17 cellular contexts compared by ENCODE assay signal in genomic region chr11:85772700-85773099, GRCh38. TPM values are rescaled to one million over a fixed set of nuclear protein-coding genes. Genes with fewer than 3 reads are reported as not detected.
DNase-seq lines count a peak whose midpoint lies in the region; TF ChIP-seq lines count a peak whose summit lies in the region.
"Had no signal": no experiment of that assay in that cellular context is flagged by ENCODE, and none has a peak within 500 bp of the region (broad histone marks: within the 10 kb centered on the region; RNA-seq: fewer than 3 reads in every experiment).

No MANE protein-coding gene starts in this region.

- H2AFZ ChIP-seq in GM23248, result 0 out of 2 replicates have a peak overlapping the region, but pooled peaks have one; percentile 3
- H2AFZ ChIP-seq in mesenchymal stem cell (ENCODE audit: low read depth, low read length), result no peak overlapping the region

- no peak overlapping the region for H3K4me3 ChIP-seq in GM23248
- H3K4me3 ChIP-seq in mesenchymal stem cell (ENCODE audit: insufficient read depth in 1 of 2, low read depth in 1 of 2, low read length in 2 of 2), result no peak overlapping the region
- H3K4me3 ChIP-seq in testis, result no peak overlapping the region
- H3K4me3 ChIP-seq: HAP-1 had no signal

- H3K23ac ChIP-seq in mesenchymal stem cell (ENCODE audit: low read length in 2 of 2), result no peak overlapping the region

- H3K4ac ChIP-seq in mesenchymal stem cell (ENCODE audit: low read depth in 1 of 2, low read length in 2 of 2), result no peak overlapping the region

- no peaks in the 10 kb centered on the region for H3K9me2 ChIP-seq in GM23248 (ENCODE audit: insufficient read depth)

- H3K9me3 ChIP-seq in GM23248 (ENCODE audit: low read depth) (no peaks in the 10 kb centered on the region), mesenchymal stem cell (ENCODE audit: control insufficient read depth, low read length) (peaks cover 4% of the 10 kb centered on the region), testis (no peaks in the 10 kb centered on the region)
- H3K9me3 ChIP-seq: HAP-1 had no signal

- peak overlapping the region; percentile 92 for H2AK5ac ChIP-seq in mesenchymal stem cell (ENCODE audit: low read length, severe bottlenecking)

- no peaks in the 10 kb centered on the region for H3F3A ChIP-seq in GM23248 (ENCODE audit: insufficient read depth)

- no peaks in the 10 kb centered on the region for H4K20me1 ChIP-seq in GM23248 (ENCODE audit: insufficient read depth)

- in situ Hi-C loops in GM23248 (cut with MboI), result no loop called here

- no peaks in the 10 kb centered on the region for H3K27me3 Mint-ChIP-seq in chondrocyte (ENCODE audit: low read depth)
- no peaks in the 10 kb centered on the region for H3K27me3 Mint-ChIP-seq in activated CD4-positive, alpha-beta T cell treated with anti-CD3 and anti-CD28 coated beads, Interleukin-2, amount 10 ng/mL, durations not matched to agents 24 days and 14 days
- H3K27me3 Mint-ChIP-seq: activated CD4-positive, alpha-beta memory T cell treated with anti-CD3 and anti-CD28 coated beads for 36 hours had no signal

- peaks cover 8% of the 10 kb centered on the region for H3K36me3 Mint-ChIP-seq in chondrocyte (ENCODE audit: low read depth)
- peaks cover 45% of the 10 kb centered on the region for H3K36me3 Mint-ChIP-seq in activated CD4-positive, alpha-beta T cell treated with anti-CD3 and anti-CD28 coated beads, Interleukin-2, amount 10 ng/mL, durations not matched to agents 24 days and 14 days (ENCODE audit: low read depth)
- H3K36me3 Mint-ChIP-seq: natural killer cell had no signal

- no peak overlapping the region for H2BK120ac ChIP-seq in mesenchymal stem cell (ENCODE audit: low read depth, low read length)

- H3K4me2 ChIP-seq in GM23248 (ENCODE audit: unreplicated experiment) (no peak overlapping the region), mesenchymal stem cell (ENCODE audit: low read length, poor library complexity, severe bottlenecking) (no peak overlapping the region)

- H3K79me1 ChIP-seq in mesenchymal stem cell (replicated peaks; ENCODE audit: low read length, poor library complexity, severe bottlenecking), result no peaks in the 10 kb centered on the region

- H2BK5ac ChIP-seq in mesenchymal stem cell (ENCODE audit: low read depth, low read length, poor library complexity, severe bottlenecking), result peak overlapping the region; percentile 79

- no peak for TF ChIP-seq POLR2A in testis (IDR thresholded peaks at IDR 0.05)

- DNase-seq in GM23248 (no peak), chondrocyte (ENCODE audit: low spot score) (no peak), mesenchymal stem cell (peak; percentile 37), testis (no peak), OCI-M1 (lab: John Stamatoyannopoulos, UW) (no peak), NCI-H446 treated with DMSO at 0.1 percent for 48 hours (lab: John Stamatoyannopoulos, UW) (no peak)
- no peak for DNase-seq in activated CD4-positive, alpha-beta T cell treated with anti-CD3 and anti-CD28 coated beads, Interleukin-2, amount 10 ng/mL, durations not matched to agents 24 days and 14 days
- DNase-seq: activated CD4-positive, alpha-beta memory T cell treated with anti-CD3 and anti-CD28 coated beads for 36 hours; activated T-cell treated with anti-CD3 and anti-CD28 coated beads, Interleukin-2, amount 50 U/mL, for 72 hours; cortex of kidney; hypothalamus; natural killer cell; NCI-H1930; NCI-H524 treated with DMSO at 0.1 percent for 48 hours; PC-3; stimulated activated CD4-positive, alpha-beta T cell treated with anti-CD3 and anti-CD28 coated beads, Interleukin-1b, Interleukin-23, amount 100 ng/mL, for 48 hours had no signal

- no peaks in the 10 kb centered on the region for H3K79me2 ChIP-seq in GM23248 (ENCODE audit: insufficient read depth)

- H3K4me1 ChIP-seq in GM23248 (ENCODE audit: insufficient read depth) (no peaks in the 10 kb centered on the region), mesenchymal stem cell (ENCODE audit: control insufficient read depth, insufficient read depth, low read depth, low read length) (peaks cover 5% of the 10 kb centered on the region), testis (peaks cover 9% of the 10 kb centered on the region)

- H3K27ac ChIP-seq in GM23248 (no peak overlapping the region), mesenchymal stem cell (ENCODE audit: low read length, poor library complexity, severe bottlenecking) (peak overlapping the region; percentile 61), testis (peak overlapping the region; percentile 5 to 78)

- H3K14ac ChIP-seq in mesenchymal stem cell (ENCODE audit: low read length in 2 of 2), result no peak overlapping the region

- H3K4me1 Mint-ChIP-seq in chondrocyte (ENCODE audit: low read depth), result peaks cover 35% of the 10 kb centered on the region
- H3K4me1 Mint-ChIP-seq in activated CD4-positive, alpha-beta T cell treated with anti-CD3 and anti-CD28 coated beads, Interleukin-2, amount 10 ng/mL, durations not matched to agents 24 days and 14 days, result peaks cover 43% of the 10 kb centered on the region

- no peak overlapping the region for H3K4me3 Mint-ChIP-seq in chondrocyte (ENCODE audit: unreplicated experiment)
- H3K4me3 Mint-ChIP-seq in activated CD4-positive, alpha-beta T cell treated with anti-CD3 and anti-CD28 coated beads, Interleukin-2, amount 10 ng/mL, durations not matched to agents 24 days and 14 days, result no peak overlapping the region
- H3K4me3 Mint-ChIP-seq: activated CD4-positive, alpha-beta memory T cell treated with anti-CD3 and anti-CD28 coated beads for 36 hours; activated T-cell treated with anti-CD3 and anti-CD28 coated beads, Interleukin-2, amount 50 U/mL, for 72 hours; natural killer cell had no signal

- H2BK12ac ChIP-seq in mesenchymal stem cell (ENCODE audit: low read length in 2 of 2), result no peak overlapping the region

- peaks cover 21% of the 10 kb centered on the region for H3K9me3 Mint-ChIP-seq in chondrocyte (ENCODE audit: low read depth)
- H3K9me3 Mint-ChIP-seq in activated CD4-positive, alpha-beta T cell treated with anti-CD3 and anti-CD28 coated beads, Interleukin-2, amount 10 ng/mL, durations not matched to agents 24 days and 14 days, result peaks cover 11% of the 10 kb centered on the region
- H3K9me3 Mint-ChIP-seq: natural killer cell had no signal

- no peak for TF ChIP-seq CTCF in chondrocyte (IDR thresholded peaks at IDR 0.05)
- no peak for TF ChIP-seq CTCF in testis (IDR thresholded peaks at IDR 0.05)

- H3K9ac ChIP-seq in GM23248 (no peak overlapping the region), mesenchymal stem cell (ENCODE audit: low read length) (no peak overlapping the region)

- intact Hi-C loops in testis (cut with DNase I; ENCODE audit: low total_unique reads), result no loop called here
- intact Hi-C loops in activated CD4-positive, alpha-beta T cell treated with anti-CD3 and anti-CD28 coated beads, Interleukin-2, amount 10 ng/mL, durations not matched to agents 24 days and 14 days (cut with micrococcal nuclease), result no loop called here

- no peak overlapping the region for H3K18ac ChIP-seq in mesenchymal stem cell (ENCODE audit: low read depth in 1 of 2, low read length in 2 of 2)

- no peak overlapping the region for H2BK15ac ChIP-seq in mesenchymal stem cell (ENCODE audit: low read depth, poor library complexity, severe bottlenecking)

- no peak overlapping the region for H4K91ac ChIP-seq in mesenchymal stem cell (ENCODE audit: low read length)

- H3K27me3 ChIP-seq in GM23248 (replicated peaks; ENCODE audit: insufficient read depth) (no peaks in the 10 kb centered on the region), mesenchymal stem cell (ENCODE audit: control insufficient read depth in 1 of 2, insufficient read depth in 1 of 2, low read length in 2 of 2) (no peaks in the 10 kb centered on the region), testis (no peaks in the 10 kb centered on the region)

- no peak overlapping the region for H4K8ac ChIP-seq in mesenchymal stem cell (ENCODE audit: low read length)

- H3K36me3 ChIP-seq in GM23248 (ENCODE audit: low read depth) (no peaks in the 10 kb centered on the region), mesenchymal stem cell (ENCODE audit: control insufficient read depth in 1 of 2, insufficient read depth in 2 of 2, low read depth in 1 of 2, low read length in 2 of 2) (peaks cover 0 to 3% of the 10 kb centered on the region in 2 experiments), testis (ENCODE audit: low read depth, missing control alignments) (no peaks in the 10 kb centered on the region)
- H3K36me3 ChIP-seq: HAP-1 had no signal

- peak overlapping the region; percentile 83 for H3K27ac Mint-ChIP-seq in chondrocyte (ENCODE audit: unreplicated experiment)
- H3K27ac Mint-ChIP-seq in activated CD4-positive, alpha-beta T cell treated with anti-CD3 and anti-CD28 coated beads, Interleukin-2, amount 10 ng/mL, durations not matched to agents 24 days and 14 days, result no peak overlapping the region
- H3K27ac Mint-ChIP-seq: activated CD4-positive, alpha-beta memory T cell treated with anti-CD3 and anti-CD28 coated beads for 36 hours; activated T-cell treated with anti-CD3 and anti-CD28 coated beads, Interleukin-2, amount 50 U/mL, for 72 hours had no signal

RNA-seq across cellular contexts. Expression of gene SYTL2, which starts 38.2 kb away (rescaled TPM):
- 3.3 and 5.3 TPM in 2 replicates for total RNA-seq in GM23248 (2014; rRNA removed; shearing (Covaris generic))
- polyA plus RNA-seq in GM23248 (2016; fragmentation: Nextera tagmentation; extraction: Ambion mirVana) (3.5 TPM in 2 replicates), testis (ENCODE audit: insufficient read depth, low read depth, low replicate concordance) (14.4 TPM)
- total RNA-seq in chondrocyte (9.3 to 25.1 TPM (median 23.8 TPM) in 3 replicates), testis (10 to 100 TPM; 12.3 to 16.9 TPM)
- 2.3 TPM for polyA plus RNA-seq in mesenchymal stem cell (2013, experiment 1 of 2)
- 2.1 TPM for polyA plus RNA-seq in mesenchymal stem cell (2013, experiment 2 of 2)
- total RNA-seq in activated CD4-positive, alpha-beta T cell treated with anti-CD3 and anti-CD28 coated beads, Interleukin-2, amount 10 ng/mL, durations not matched to agents 24 days and 14 days, result 13.9 and 14.3 TPM in 2 replicates
